In the genomic region with DNA sequence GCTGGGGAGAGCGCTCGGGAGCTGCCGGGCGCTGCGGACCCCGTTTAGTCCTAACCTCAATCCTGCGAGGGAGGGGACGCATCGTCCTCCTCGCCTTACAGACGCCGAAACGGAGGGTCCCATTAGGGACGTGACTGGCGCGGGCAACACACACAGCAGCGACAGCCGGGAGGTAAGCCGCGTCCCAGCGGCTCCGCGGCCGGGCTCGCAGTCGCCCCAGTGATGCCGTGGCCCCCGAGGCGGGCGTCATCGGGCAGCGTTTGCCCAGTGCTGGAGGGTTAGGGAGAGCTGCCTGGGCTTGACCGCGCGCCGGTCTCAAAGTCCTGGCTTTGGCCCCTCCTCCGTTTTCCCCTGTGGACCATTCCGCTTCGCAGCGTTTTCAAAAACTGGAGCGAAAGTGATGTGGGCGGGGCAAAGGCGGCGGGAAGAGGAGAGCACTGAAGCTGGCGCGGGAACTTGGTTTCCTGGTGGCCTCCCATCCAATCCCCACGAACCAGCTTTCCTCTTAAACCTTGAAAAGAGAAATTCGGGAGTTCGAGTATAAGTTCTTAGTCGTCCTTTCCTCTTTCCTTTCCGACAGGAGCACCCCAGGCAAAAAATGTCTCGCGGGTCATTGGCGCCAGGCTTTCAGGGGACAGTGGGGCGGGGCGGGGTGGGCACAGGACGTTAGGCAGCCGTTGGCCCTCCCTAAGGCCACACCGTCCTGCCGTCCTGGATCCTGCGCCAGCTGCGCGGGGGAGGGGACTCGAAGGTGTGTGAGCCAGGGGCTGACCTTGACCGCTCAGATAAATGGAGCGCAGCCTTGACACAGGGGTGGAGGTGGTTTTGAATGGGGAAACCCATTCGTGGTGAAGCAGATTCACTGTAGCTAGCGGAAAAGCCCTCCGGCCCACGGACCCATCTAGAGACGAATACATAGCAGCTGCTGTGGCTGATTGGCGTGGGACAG, we compare ENCODE assay signal across 8 cellular contexts. TPM values are rescaled to one million over a fixed set of nuclear protein-coding genes. Genes with fewer than 3 reads are reported as not detected.
DNase-seq lines count a peak whose midpoint lies in the region; ATAC-seq, FAIRE-seq and TF ChIP-seq lines count a peak whose summit lies in the region.

No MANE protein-coding gene starts in this region.

- no peak overlapping the region for H3K14ac ChIP-seq in H1 (ENCODE audit: insufficient read length)

- H2BK120ac ChIP-seq in H1 (replicated peaks; ENCODE audit: low read depth, low read length), result no peak overlapping the region

- FAIRE-seq in H1 (lab: Jason Lieb, UNC), result no peak

- H2BK12ac ChIP-seq in H1 (ENCODE audit: low read depth, low read length), result 0 out of 2 replicates have a peak overlapping the region, but pooled peaks have one; percentile 80

- DNase-seq in COLO668 (lab: John Stamatoyannopoulos, UW; ENCODE audit: unreplicated experiment) (peak; percentile 96), NCI-H524 treated with DMSO at 0.1 percent for 48 hours (lab: John Stamatoyannopoulos, UW) (peak; percentile 18), H1 (ENCODE audit: low read depth in 1 of 2, low spot score in 2 of 2) (peak; percentile 61 to 85), medulla oblongata (ENCODE audit: extremely low spot score) (peak; percentile 87)
- peak; percentile 24 to 62 for DNase-seq in activated CD4-positive, alpha-beta T cell treated with anti-CD3 and anti-CD28 coated beads, Interleukin-2, amount 50 U/mL, for 24 hours (ENCODE audit: low read depth in 1 of 2, low spot score in 1 of 2)
- DNase-seq in stimulated activated CD8-positive, alpha-beta memory T cell treated with anti-CD3 and anti-CD28 coated beads, Interleukin-12 subunit alpha, Interleukin-12 subunit beta, amount 100 ng/mL, for 4 hours (ENCODE audit: low read depth), result peak; percentile 13

- CTCF ChIA-PET in H1 (lab: Charles Lee; ENCODE audit: partially characterized antibody), result interaction anchor here (0.8 to 2.4 kb wide), 12 partner anchors 8 to 368 kb away, joined by 3 to 9 read pairs (median 4); no protein-coding TSS in a partner anchor

- H4K5ac ChIP-seq in H1 (ENCODE audit: insufficient read length, low read depth, low read length), result peak overlapping the region; percentile 46

- peak overlapping the region; percentile 87 for H3K56ac ChIP-seq in H1 (replicated peaks; ENCODE audit: insufficient read length, low read depth, low read length)

- H4K8ac ChIP-seq in H1 (ENCODE audit: extremely low read depth, insufficient read depth, low read length), result peak overlapping the region; percentile 79

- TF ChIP-seq POLR2A in H1 (IDR thresholded peaks at IDR 0.05; ENCODE audit: control extremely low read depth in 1 of 2, low read depth in 2 of 2, low read length in 2 of 2), result peak; percentile 78 to 85

- H3K9me3 ChIP-seq in H1 (ENCODE audit: insufficient read depth in 2 of 2, low read depth in 1 of 2, low read length in 1 of 2), result peaks cover 5 to 7% of the 10 kb centered on the region in 2 experiments; a peak in 3 of 4 replicates

- peak overlapping the region; percentile 98 for H4K91ac ChIP-seq in H1 (replicated peaks; ENCODE audit: insufficient read length, low read length)

- H3K4me2 ChIP-seq in H1 (ENCODE audit: insufficient read depth in 1 of 2, low read depth in 2 of 2, low read length in 2 of 2), result peak overlapping the region; percentile 78

- peaks cover 4% of the 10 kb centered on the region; the same call in 1 of the 2 replicates for H3K23me2 ChIP-seq in H1 (ENCODE audit: low read depth, low read length)

- peak overlapping the region; percentile 32; the same call in 1 of the 2 replicates for H2AK5ac ChIP-seq in H1 (ENCODE audit: low read depth, low read length)

- H2BK15ac ChIP-seq in H1 (ENCODE audit: low read length), result peak overlapping the region; percentile 61; the same call in 1 of the 2 replicates

- H3K27me3 ChIP-seq in H1 (replicated peaks in 1 of 4; ENCODE audit: control insufficient read depth in 3 of 4, extremely low read depth in 1 of 4, insufficient read depth in 3 of 4, low read length in 3 of 4), result no peaks in the 10 kb centered on the region

- peak overlapping the region; percentile 86 for H3K18ac ChIP-seq in H1 (ENCODE audit: extremely low read depth, low read length)

- TF ChIP-seq RAD21 in H1 (IDR thresholded peaks at IDR 0.05 in 1 of 2, conservative IDR thresholded peaks at IDR 0.05 in 1 of 2; ENCODE audit: low read depth in 2 of 2, low read length in 2 of 2), result no peak

- H3K23ac ChIP-seq in H1 (ENCODE audit: insufficient read length), result no peak overlapping the region

- peaks cover 0 to 47% of the 10 kb centered on the region in 2 experiments; a peak in 3 of 4 replicates for H3K79me2 ChIP-seq in H1 (ENCODE audit: control insufficient read depth in 1 of 2, insufficient read depth in 2 of 2, low read length in 2 of 2)

- 5% methylated on average over 68 of the region's 72 CpGs; no CpG with 5 or more reads in 1 of the 2 experiments for WGBS in H1 (ENCODE audit: extremely low coverage in 1 of 2, insufficient coverage in 1 of 2, insufficient read length in 1 of 2, insufficient replicate concordance in 2 of 2, low coverage in 1 of 2, low lambda C conversion rate in 2 of 2, missing lambda C conversion rate in 1 of 2), 2 experiments

- H3K4me1 ChIP-seq in H1 (replicated peaks in 1 of 4; ENCODE audit: control insufficient read depth in 3 of 4, insufficient read depth in 4 of 4, low read length in 3 of 4), result peaks cover 0 to 10% (median 5%) of the 10 kb centered on the region in 4 experiments; a peak in 5 of 7 replicates

- no peak for TF ChIP-seq CTCF in H1 (IDR thresholded peaks at IDR 0.05; ENCODE audit: control extremely low read depth in 1 of 3, insufficient read depth in 1 of 3, low read depth in 1 of 3, low read length in 3 of 3)

- peak overlapping the region; percentile 93; the same call in 1 of the 2 replicates for H2BK5ac ChIP-seq in H1 (ENCODE audit: low read depth, low read length)

- ATAC-seq in GM19438 (IDR thresholded peaks at IDR 0.05; ENCODE audit: low read depth, unreplicated experiment), result peak; percentile 58
- peak; percentile 49 for ATAC-seq in HG03521 (IDR thresholded peaks at IDR 0.05; ENCODE audit: unreplicated experiment)

- 0 out of 2 replicates have a peak overlapping the region, but pooled peaks have one; percentile 36 for H2AFZ ChIP-seq in H1 (ENCODE audit: low read length)

- H3K36me3 ChIP-seq in H1 (ENCODE audit: control insufficient read depth in 2 of 4, insufficient read depth in 4 of 4, low read length in 3 of 4), result peaks cover 10 to 34% (median 16%) of the 10 kb centered on the region in 4 experiments; a peak in 7 of 8 replicates

- peak overlapping the region; percentile 82 to 89 (median 85) for H3K9ac ChIP-seq in H1 (replicated peaks in 1 of 4; ENCODE audit: extremely low read depth in 1 of 4, low read depth in 3 of 4, low read length in 3 of 4)

- peaks cover 14% of the 10 kb centered on the region for H3K79me1 ChIP-seq in H1 (ENCODE audit: low read depth, low read length)

- no peak overlapping the region for H2BK20ac ChIP-seq in H1 (ENCODE audit: low read length)

- H3K4ac ChIP-seq in H1 (replicated peaks; ENCODE audit: insufficient read length, low read depth, low read length), result peak overlapping the region; percentile 57

- POLR2A ChIA-PET in H1 (lab: Charles Lee; ENCODE audit: partially characterized antibody), result interaction anchor here (0.8 to 3.1 kb wide), 19 partner anchors 8 to 400 kb away, joined by 3 to 14 read pairs (median 4); a partner anchor contains a TSS

- peak overlapping the region; percentile 78 to 96 (median 90) for H3K4me3 ChIP-seq in H1 (ENCODE audit: extremely low read depth in 1 of 4, insufficient read depth in 2 of 4, low read depth in 3 of 4, low read length in 4 of 4)

- peak overlapping the region; percentile 84 for H3K27ac ChIP-seq in H1 (ENCODE audit: low read depth, low read length)

- H4K20me1 ChIP-seq in H1 (replicated peaks in 1 of 2; ENCODE audit: control insufficient read depth in 1 of 2, insufficient read depth in 2 of 2, low read length in 2 of 2), result peaks cover 2 to 8% of the 10 kb centered on the region in 2 experiments

- no peak; a peak in 1 of 3 replicates for TF ChIP-seq EP300 in H1 (IDR thresholded peaks at IDR 0.05; ENCODE audit: borderline replicate concordance in 1 of 2, low read depth in 2 of 2, low read length in 2 of 2)

TF ChIP-seq in H1, 55 proteins besides CTCF, POLR2A, EP300 and RAD21 (continues in another document):
- TF ChIP-seq HDAC6 (IDR thresholded peaks at IDR 0.05; ENCODE audit: low read depth, low read length) (no peak), CHD1 (IDR thresholded peaks at IDR 0.05; ENCODE audit: low read depth, low read length) (no peak), CREB1 (IDR thresholded peaks at IDR 0.05) (peak; percentile 94), SP1 (IDR thresholded peaks at IDR 0.05; ENCODE audit: low read depth, low read length) (no peak), CTBP2 (IDR thresholded peaks at IDR 0.05; ENCODE audit: borderline replicate concordance, insufficient read depth, insufficient read length, low read length) (no peak), SAP30 (IDR thresholded peaks at IDR 0.05; ENCODE audit: insufficient read depth, insufficient replicate concordance, low read length) (no peak), GABPA (IDR thresholded peaks at IDR 0.05; ENCODE audit: borderline replicate concordance, insufficient read depth, low read length) (no peak), EGR1 (IDR thresholded peaks at IDR 0.05; ENCODE audit: borderline replicate concordance, low read depth, low read length) (no peak)

RNA-seq across cellular contexts. Expression of a gene that starts 0.8 kb away (rescaled TPM):
- total RNA-seq in H1 (2021; fragmentation: NEBNext Ultra II Directional; extraction: Animal tissue kit (Norgen Biotek cat#: 25700)), result 85.1 and 91.9 TPM in 2 replicates
- 76.8 and 110 TPM in 2 replicates for polyA plus RNA-seq in H1 (2011; rRNA removed)
- polyA plus RNA-seq in H1 (2011; cell fraction: cytosol; rRNA removed), result 78.5 TPM
- 120 TPM for polyA plus RNA-seq in H1 (2011; cell fraction: nucleus; rRNA removed)
- polyA plus RNA-seq in H1 (2012, experiment 1 of 2), result 99.4 to 132 TPM (median 113 TPM) in 4 replicates
- polyA plus RNA-seq in H1 (2012, experiment 2 of 2), result 51.6 TPM
- polyA plus RNA-seq in H1 (2013, experiment 1 of 2), result 58.5 TPM
- 58.9 TPM for polyA plus RNA-seq in H1 (2013, experiment 2 of 2)
- 117 and 187 TPM in 2 replicates for polyA minus RNA-seq in H1 (2011; rRNA and poly(A)+ RNA removed)
- 74.1 TPM for polyA minus RNA-seq in H1 (2011; cell fraction: cytosol; rRNA and poly(A)+ RNA removed)
- polyA minus RNA-seq in H1 (2011; cell fraction: nucleus; rRNA and poly(A)+ RNA removed), result 26.6 TPM

RNA-seq across cellular contexts. Expression of a gene that starts 54.2 kb away (rescaled TPM):
- total RNA-seq in H1 (2021; fragmentation: NEBNext Ultra II Directional; extraction: Animal tissue kit (Norgen Biotek cat#: 25700)), result 25.6 and 26.4 TPM in 2 replicates
- 15.4 and 17.6 TPM in 2 replicates for polyA plus RNA-seq in H1 (2011; rRNA removed)
- polyA plus RNA-seq in H1 (2011; cell fraction: cytosol; rRNA removed), result 23.2 TPM
- polyA plus RNA-seq in H1 (2011; cell fraction: nucleus; rRNA removed), result 76.0 TPM
- 27.7 to 38.4 TPM (median 34.8 TPM) in 4 replicates for polyA plus RNA-seq in H1 (2012, experiment 1 of 2)
- 9.0 TPM for polyA plus RNA-seq in H1 (2012, experiment 2 of 2)
- 15.4 TPM for polyA plus RNA-seq in H1 (2013, experiment 1 of 2)
- 11.1 TPM for polyA plus RNA-seq in H1 (2013, experiment 2 of 2)
- polyA minus RNA-seq in H1 (2011; rRNA and poly(A)+ RNA removed), result 36.7 and 42.8 TPM in 2 replicates
- polyA minus RNA-seq in H1 (2011; cell fraction: cytosol; rRNA and poly(A)+ RNA removed), result 34.8 TPM
- 66.9 TPM for polyA minus RNA-seq in H1 (2011; cell fraction: nucleus; rRNA and poly(A)+ RNA removed)

Comparison
In these comparisons a context has a peak if more than half of its experiments do, and no peak if none do; other contexts are left out.
1. Peak in every context shown above with its lines: DNase-seq, ATAC-seq, H3K4me3 ChIP-seq and H3K27ac ChIP-seq.
2. DNase-seq: peak in every context shown above with its lines; median percentile 96 in COLO668; 87 in medulla oblongata; 73 in H1; 43 in activated CD4-positive, alpha-beta T cell treated with anti-CD3 and anti-CD28 coated beads, Interleukin-2, amount 50 U/mL, for 24 hours; 18 in NCI-H524 treated with DMSO at 0.1 percent for 48 hours; 13 in stimulated activated CD8-positive, alpha-beta memory T cell treated with anti-CD3 and anti-CD28 coated beads, Interleukin-12 subunit alpha, Interleukin-12 subunit beta, amount 100 ng/mL, for 4 hours.